In genomic region chr18:10085876-10086275, GRCh38 we compare ENCODE assay signal across 1 cellular context.
TF ChIP-seq lines count a peak whose summit lies in the region.

No MANE protein-coding gene starts in this region.

TF ChIP-seq in IMR-90, 13 proteins besides CTCF, POLR2A, EP300 and RAD21:
- TF ChIP-seq CEBPB (IDR thresholded peaks at IDR 0.05; ENCODE audit: low read depth, low read length) (no peak), MXI1 (IDR thresholded peaks at IDR 0.05; ENCODE audit: borderline replicate concordance, low read depth, low read length) (no peak), MAZ (IDR thresholded peaks at IDR 0.05; ENCODE audit: borderline replicate concordance, low read depth, low read length) (no peak), RCOR1 (IDR thresholded peaks at IDR 0.05; ENCODE audit: insufficient replicate concordance, low read length) (no peak), CHD1 (IDR thresholded peaks at IDR 0.05; ENCODE audit: low read depth, low read length) (no peak), MAFK (IDR thresholded peaks at IDR 0.05; ENCODE audit: low read depth, low read length) (no peak), USF2 (IDR thresholded peaks at IDR 0.05; ENCODE audit: low read depth, low read length) (no peak), RFX5 (IDR thresholded peaks at IDR 0.05; ENCODE audit: low read depth, low read length) (no peak), SMC3 (IDR thresholded peaks at IDR 0.05; ENCODE audit: low read depth, low read length) (no peak), ELK1 (IDR thresholded peaks at IDR 0.05; ENCODE audit: borderline replicate concordance, low read depth, low read length) (no peak), FOS (IDR thresholded peaks at IDR 0.05; ENCODE audit: low read depth, low read length) (no peak), NFE2L2 (IDR thresholded peaks at IDR 0.05; ENCODE audit: low read depth, low read length) (no peak), BHLHE40 (IDR thresholded peaks at IDR 0.05; ENCODE audit: low read depth, low read length) (no peak)
